Comparison of ENCODE assay signal across 9 cellular contexts in the genomic region with DNA sequence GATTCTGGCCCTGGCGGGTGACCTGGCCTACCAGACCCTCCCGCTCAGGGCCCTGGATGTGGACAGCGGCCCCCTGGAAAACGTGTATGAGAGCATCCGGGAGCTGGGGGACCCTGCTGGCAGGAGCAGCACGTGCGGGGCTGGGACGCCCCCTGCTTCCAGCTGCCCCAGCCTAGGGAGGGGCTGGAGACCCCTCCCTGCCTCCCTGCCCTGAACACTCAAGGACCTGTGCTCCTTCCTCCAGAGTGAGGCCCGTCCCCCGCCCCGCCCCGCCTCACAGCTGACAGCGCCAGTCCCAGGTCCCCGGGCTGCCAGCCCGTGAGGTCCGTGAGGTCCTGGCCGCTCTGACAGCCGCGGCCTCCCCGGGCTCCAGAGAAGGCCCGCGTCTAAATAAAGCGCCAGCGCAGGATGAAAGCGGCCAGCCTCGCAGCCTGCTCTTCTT. TPM values are rescaled to one million over a fixed set of nuclear protein-coding genes. Genes with fewer than 3 reads are reported as not detected.
DNase-seq lines count a peak whose midpoint lies in the region; ATAC-seq and TF ChIP-seq lines count a peak whose summit lies in the region.
"Had no signal": no experiment of that assay in that cellular context is flagged by ENCODE, and none has a peak within 500 bp of the region (broad histone marks: within the 10 kb centered on the region; RNA-seq: fewer than 3 reads in every experiment).

No MANE protein-coding gene starts in this region.

- peak overlapping the region; percentile 25 for H3K27ac Mint-ChIP-seq in activated CD4-positive, alpha-beta T cell treated with anti-CD3 and anti-CD28 coated beads, Interleukin-2, amount 10 ng/mL, durations not matched to agents 7 days and 5 days

- CTCF ChIA-PET in activated CD4-positive, alpha-beta T cell treated with anti-CD3 and anti-CD28 coated beads, Interleukin-2, amount 10 ng/mL, durations not matched to agents 7 days and 5 days (lab: Charles Lee), result interaction anchor here (1.1 to 4.2 kb wide), 3 partner anchors 12 to 26 kb away, joined by 3 to 27 read pairs (median 4); no protein-coding TSS in a partner anchor

- no peaks in the 10 kb centered on the region for H3K9me3 Mint-ChIP-seq in activated CD4-positive, alpha-beta T cell treated with anti-CD3 and anti-CD28 coated beads, Interleukin-2, amount 10 ng/mL, durations not matched to agents 7 days and 5 days

- no peaks in the 10 kb centered on the region for H3K27me3 Mint-ChIP-seq in activated CD4-positive, alpha-beta T cell treated with anti-CD3 and anti-CD28 coated beads, Interleukin-2, amount 10 ng/mL, durations not matched to agents 7 days and 5 days

- no peaks in the 10 kb centered on the region for H3K9me3 ChIP-seq in neutrophil

- no peak for ATAC-seq in HG03095 (IDR thresholded peaks at IDR 0.05; ENCODE audit: unreplicated experiment)
- ATAC-seq in omental fat pad (ENCODE audit: low FRiP score), result no peak

- peaks cover 23% of the 10 kb centered on the region for H3K4me1 Mint-ChIP-seq in activated CD4-positive, alpha-beta T cell treated with anti-CD3 and anti-CD28 coated beads, Interleukin-2, amount 10 ng/mL, durations not matched to agents 7 days and 5 days

- no peak for TF ChIP-seq CTCF in neutrophil (IDR thresholded peaks at IDR 0.05)
- no peak for TF ChIP-seq CTCF in omental fat pad (IDR thresholded peaks at IDR 0.05)

- H3K36me3 ChIP-seq in neutrophil, result peaks cover 53% of the 10 kb centered on the region

- H3K4me1 ChIP-seq in neutrophil (ENCODE audit: control insufficient read depth in 1 of 2, insufficient read depth in 1 of 2, low read depth in 1 of 2, low read length in 1 of 2), result peaks cover 26 to 37% of the 10 kb centered on the region in 2 experiments

- peak overlapping the region; percentile 55 to 65 for H3K4me3 ChIP-seq in neutrophil (ENCODE audit: low read depth in 1 of 2, low read length in 1 of 2)

- POLR2A ChIA-PET in activated CD4-positive, alpha-beta T cell treated with anti-CD3 and anti-CD28 coated beads, Interleukin-2, amount 10 ng/mL, durations not matched to agents 7 days and 5 days (lab: Charles Lee), result interaction anchor here (0.9 to 1.0 kb wide), 2 partner anchors 11 to 300 kb away, joined by 3 read pairs; no protein-coding TSS in a partner anchor

- peak overlapping the region; percentile 87 for H3K4me3 Mint-ChIP-seq in activated CD4-positive, alpha-beta T cell treated with anti-CD3 and anti-CD28 coated beads, Interleukin-2, amount 10 ng/mL, durations not matched to agents 7 days and 5 days

- peaks cover 30% of the 10 kb centered on the region for H3K36me3 Mint-ChIP-seq in activated CD4-positive, alpha-beta T cell treated with anti-CD3 and anti-CD28 coated beads, Interleukin-2, amount 10 ng/mL, durations not matched to agents 7 days and 5 days (ENCODE audit: low read depth)

- peak overlapping the region; percentile 3 for H3K27ac ChIP-seq in neutrophil

- peaks cover 40% of the 10 kb centered on the region for H3K27me3 ChIP-seq in neutrophil

- DNase-seq in NCI-H146 (lab: John Stamatoyannopoulos, UW) (peak; percentile 15), NCI-H146 treated with DMSO at 0.1 percent for 48 hours (lab: John Stamatoyannopoulos, UW; ENCODE audit: unreplicated experiment) (no peak), fibroblast of gingiva (ENCODE audit: low read depth) (peak; percentile 20), omental fat pad (ENCODE audit: low spot score) (no peak), NCI-H1694 treated with DMSO at 0.1 percent for 48 hours (lab: John Stamatoyannopoulos, UW) (no peak)
- DNase-seq in activated CD4-positive, alpha-beta T cell treated with anti-CD3 and anti-CD28 coated beads, Interleukin-2, amount 10 ng/mL, durations not matched to agents 7 days and 5 days, result peak; percentile 42

RNA-seq across cellular contexts. Expression of a gene that starts 0.9 kb away (rescaled TPM):
- 100 to 1,000 TPM; 105 to 129 TPM for total RNA-seq in activated CD4-positive, alpha-beta T cell treated with anti-CD3 and anti-CD28 coated beads, Interleukin-2, amount 10 ng/mL, durations not matched to agents 7 days and 5 days
- 10 to 100 TPM; 25.3 to 82.0 (median 40.9) TPM for total RNA-seq in omental fat pad

RNA-seq across cellular contexts. Expression of a gene that starts 2.2 kb away (rescaled TPM):
- total RNA-seq in activated CD4-positive, alpha-beta T cell treated with anti-CD3 and anti-CD28 coated beads, Interleukin-2, amount 10 ng/mL, durations not matched to agents 7 days and 5 days, result 100 to 1,000 TPM; 253 to 302 TPM
- total RNA-seq in omental fat pad, result 10 to 100 TPM in 2 of 4 donors, 1 to 10 TPM in 2; 7.4 to 21.1 (median 14.0) TPM

RNA-seq across cellular contexts. Expression of a gene that starts 30.9 kb away (rescaled TPM):
- 10 to 100 TPM; 37.3 to 43.3 TPM for total RNA-seq in activated CD4-positive, alpha-beta T cell treated with anti-CD3 and anti-CD28 coated beads, Interleukin-2, amount 10 ng/mL, durations not matched to agents 7 days and 5 days
- total RNA-seq in omental fat pad, result 10 to 100 TPM; 13.2 to 34.5 (median 20.6) TPM

RNA-seq across cellular contexts. Expression of a gene that starts 30.9 kb away (rescaled TPM):
- 10 to 100 TPM; 52.7 to 64.5 TPM for total RNA-seq in activated CD4-positive, alpha-beta T cell treated with anti-CD3 and anti-CD28 coated beads, Interleukin-2, amount 10 ng/mL, durations not matched to agents 7 days and 5 days
- 10 to 100 TPM; 25.5 to 44.3 (median 40.9) TPM for total RNA-seq in omental fat pad

RNA-seq across cellular contexts. Expression of a gene that starts 42.3 kb away (rescaled TPM):
- 1 to 10 TPM in 1 of 2 experiments, not detected in 1; 1.0 TPM for total RNA-seq in activated CD4-positive, alpha-beta T cell treated with anti-CD3 and anti-CD28 coated beads, Interleukin-2, amount 10 ng/mL, durations not matched to agents 7 days and 5 days
- 10 to 100 TPM; 10.5 to 91.9 (median 12.3) TPM for total RNA-seq in omental fat pad
- total RNA-seq: T-helper 1 cell treated with Interleukin-12 subunit alpha and Interleukin-12 subunit beta and Interleukin-4 antibody, amounts not matched to agents 30 ng/mL and 1 ng/mL, for 36 hours had no signal

Comparison
In these comparisons a context has a peak if more than half of its experiments do, and no peak if none do; other contexts are left out.
1. DNase-seq: peak in NCI-H146 (single experiment), activated CD4-positive, alpha-beta T cell treated with anti-CD3 and anti-CD28 coated beads, Interleukin-2, amount 10 ng/mL, durations not matched to agents 7 days and 5 days (single experiment) and fibroblast of gingiva (single experiment); none in NCI-H146 treated with DMSO at 0.1 percent for 48 hours (single experiment), omental fat pad (single experiment) and NCI-H1694 treated with DMSO at 0.1 percent for 48 hours (single experiment).
2. RNA of a gene that starts 2.2 kb away (total RNA-seq): 253 to 302 TPM in activated CD4-positive, alpha-beta T cell treated with anti-CD3 and anti-CD28 coated beads, Interleukin-2, amount 10 ng/mL, durations not matched to agents 7 days and 5 days; 7.4 to 21.1 TPM in omental fat pad; every median in the first group is over 10 times any median in the second.